ENCODE assay signal across 1 cellular context in genomic region chr17:8091033-8091687, GRCh38.
TF ChIP-seq lines count a peak whose summit lies in the region.

No MANE protein-coding gene starts in this region.

TF ChIP-seq in GM12878, 131 proteins besides CTCF, POLR2A, EP300 and RAD21 (continued from another document):
- no peak for TF ChIP-seq PBX3 (IDR thresholded peaks at IDR 0.05; ENCODE audit: insufficient replicate concordance, low read depth, low read length)
